In the genomic region with DNA sequence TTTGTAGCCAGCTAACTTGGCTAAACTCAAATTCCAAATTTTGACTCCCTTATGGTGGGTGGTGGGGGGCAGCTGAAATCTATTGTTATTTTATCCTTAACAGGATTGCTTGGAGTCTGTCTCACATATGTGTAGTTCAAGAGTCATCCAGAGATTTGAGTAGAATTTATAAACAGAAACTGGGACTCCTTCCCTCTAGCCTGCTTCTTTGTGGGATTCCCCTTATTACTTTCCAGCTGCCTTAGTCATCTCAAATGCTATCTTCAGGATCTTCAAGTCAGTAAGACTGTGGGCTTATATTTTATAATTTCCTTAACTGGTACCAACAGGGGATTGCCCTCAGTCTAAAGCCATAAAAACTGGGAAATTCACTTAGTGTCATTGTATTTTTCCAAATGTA, we compare ENCODE assay signal across 18 cellular contexts. TPM values are rescaled to one million over a fixed set of nuclear protein-coding genes. Genes with fewer than 3 reads are reported as not detected.
DNase-seq lines count a peak whose midpoint lies in the region; ATAC-seq and TF ChIP-seq lines count a peak whose summit lies in the region.
"Had no signal": no experiment of that assay in that cellular context is flagged by ENCODE, and none has a peak within 500 bp of the region (broad histone marks: within the 10 kb centered on the region; RNA-seq: fewer than 3 reads in every experiment).

No MANE protein-coding gene starts in this region.

- DNase-seq in IMR-90 = peak; percentile 94
- no peak for DNase-seq in central memory CD8-positive, alpha-beta T cell (ENCODE audit: low spot score in 2 of 2)
- no peak for DNase-seq in mucosa of descending colon
- DNase-seq in NCI-H524 treated with DMSO at 0.1 percent for 48 hours (lab: John Stamatoyannopoulos, UW) = no peak
- DNase-seq in NCI-H1694 treated with DMSO at 0.1 percent for 48 hours (lab: John Stamatoyannopoulos, UW) = no peak
- no peak for DNase-seq in cerebellar cortex (ENCODE audit: low spot score)
- DNase-seq: activated CD8-positive, alpha-beta memory T cell treated with anti-CD3 and anti-CD28 coated beads for 24 hours; activated naive CD4-positive, alpha-beta T cell treated with anti-CD3 and anti-CD28 coated beads for 36 hours; AML-193; glutamatergic neuron; left cardiac atrium; NCI-H1048; NCI-H510A treated with DMSO at 0.1 percent for 48 hours; stimulated activated CD4-positive, alpha-beta T cell treated with anti-CD3 and anti-CD28 coated beads, Interleukin-12 subunit alpha, Interleukin-12 subunit beta, amount 100 ng/mL, for 4 hours had no signal

- no TSS peak for BruUV-seq in IMR-90 (replicated peaks; lab: Mats Ljungman, UMichigan)

- H3K4me2 ChIP-seq in IMR-90 (ENCODE audit: low read depth, low read length) = peak overlapping the region; percentile 42; the same call in 1 of the 2 replicates
- H3K4me2 ChIP-seq: neural progenitor cell had no signal

- peaks cover 9% of the 10 kb centered on the region for H3K4me1 Mint-ChIP-seq in central memory CD8-positive, alpha-beta T cell
- H3K4me1 Mint-ChIP-seq: neural progenitor cell had no signal

- peak overlapping the region; percentile 55 for H3K27ac Mint-ChIP-seq in central memory CD8-positive, alpha-beta T cell (ENCODE audit: low read depth)
- H3K27ac Mint-ChIP-seq: activated naive CD4-positive, alpha-beta T cell treated with anti-CD3 and anti-CD28 coated beads for 36 hours; dendritic cell treated with granulocyte-macrophage colony-stimulating factor and Interleukin-4, amounts not matched to agents 40 ng/mL and 50 ng/mL, for 4 days; neural progenitor cell had no signal

- peaks cover 5% of the 10 kb centered on the region for H3K9me3 Mint-ChIP-seq in central memory CD8-positive, alpha-beta T cell
- H3K9me3 Mint-ChIP-seq: dendritic cell treated with granulocyte-macrophage colony-stimulating factor and Interleukin-4, amounts not matched to agents 40 ng/mL and 50 ng/mL, for 4 days; neural progenitor cell had no signal

- H3K79me2 ChIP-seq in ACC112 (ENCODE audit: control insufficient read depth, insufficient read depth, low read length, unreplicated experiment) = no peaks in the 10 kb centered on the region

- TF ChIP-seq POLR2A in IMR-90 (IDR thresholded peaks at IDR 0.05; ENCODE audit: low read depth, low read length) = no peak

- H2BK20ac ChIP-seq in IMR-90 (ENCODE audit: low read depth, low read length) = no peak overlapping the region

- peaks cover 34% of the 10 kb centered on the region for H3K36me3 Mint-ChIP-seq in central memory CD8-positive, alpha-beta T cell (ENCODE audit: insufficient read depth)

- H3K79me1 ChIP-seq in IMR-90 (ENCODE audit: low read depth in 1 of 2, low read length in 2 of 2) = peaks cover 0 to 4% of the 10 kb centered on the region in 2 experiments; a peak in 2 of 4 replicates

- H3K27ac ChIP-seq in ACC112 (ENCODE audit: low read depth, low read length) = peak overlapping the region; percentile 70
- no peak overlapping the region for H3K27ac ChIP-seq in IMR-90 (ENCODE audit: insufficient read depth, low read length)
- H3K27ac ChIP-seq: neural progenitor cell had no signal

- no peak overlapping the region for H3K23ac ChIP-seq in IMR-90 (ENCODE audit: low read depth, low read length)

- no peak overlapping the region for H3K4ac ChIP-seq in IMR-90 (ENCODE audit: low read depth, low read length)

- no peaks in the 10 kb centered on the region for H3K27me3 Mint-ChIP-seq in central memory CD8-positive, alpha-beta T cell
- H3K27me3 Mint-ChIP-seq: dendritic cell treated with granulocyte-macrophage colony-stimulating factor and Interleukin-4, amounts not matched to agents 40 ng/mL and 50 ng/mL, for 4 days had no signal

- H2AFZ ChIP-seq in ACC112 (ENCODE audit: low read length, unreplicated experiment) (no peak overlapping the region), IMR-90 (replicated peaks; ENCODE audit: low read length, poor library complexity) (no peak overlapping the region)
- H2AFZ ChIP-seq: neural progenitor cell had no signal

- no peak overlapping the region for H2BK15ac ChIP-seq in IMR-90 (ENCODE audit: low read depth, low read length)

- H3K4me1 ChIP-seq in ACC112 (ENCODE audit: control insufficient read depth, insufficient read depth, low read length, unreplicated experiment) (peaks cover 5% of the 10 kb centered on the region), IMR-90 (ENCODE audit: control insufficient read depth, insufficient read depth, low read length) (peaks cover 2% of the 10 kb centered on the region; the same call in 1 of the 2 replicates), mucosa of descending colon (ENCODE audit: low read depth) (no peaks in the 10 kb centered on the region)
- H3K4me1 ChIP-seq: neural progenitor cell had no signal

- no peaks in the 10 kb centered on the region for H3K9me3 ChIP-seq in IMR-90 (ENCODE audit: control insufficient read depth, insufficient read depth, low read length)
- H3K9me3 ChIP-seq in mucosa of descending colon = no peaks in the 10 kb centered on the region

- no peak for TF ChIP-seq RAD21 in IMR-90 (IDR thresholded peaks at IDR 0.05; ENCODE audit: low read length)

- intact Hi-C loops in IMR-90 (cut with micrococcal nuclease) (loop anchor here (1.0 kb wide), 1 partner anchor 9 kb away; no protein-coding TSS in a partner anchor), mucosa of descending colon (cut with DNase I, micrococcal nuclease) (no loop called here)

- TF ChIP-seq CTCF in IMR-90 (conservative IDR thresholded peaks at IDR 0.05; ENCODE audit: low read depth, low read length) (no peak), mucosa of descending colon (IDR thresholded peaks at IDR 0.05) (no peak)

- no peak overlapping the region for H3K18ac ChIP-seq in IMR-90 (ENCODE audit: low read depth, low read length)

- H2AK9ac ChIP-seq in IMR-90 (replicated peaks; ENCODE audit: low read depth, low read length, poor library complexity) = no peak overlapping the region

- ATAC-seq in IMR-90 (ENCODE audit: low read depth) = peak; percentile 98
- ATAC-seq in central memory CD8-positive, alpha-beta T cell (replicated peaks; ENCODE audit: extremely low read depth, poor library complexity, severe bottlenecking) = no peak
- peak; percentile 22 for ATAC-seq in mucosa of descending colon
- ATAC-seq in GM18511 (IDR thresholded peaks at IDR 0.05; ENCODE audit: unreplicated experiment) = no peak
- ATAC-seq: left cardiac atrium had no signal

- H4K91ac ChIP-seq in IMR-90 (ENCODE audit: insufficient read depth, low read depth, low read length) = no peak overlapping the region

- H3K27me3 ChIP-seq in ACC112 (ENCODE audit: insufficient read depth, low read length) (no peaks in the 10 kb centered on the region), IMR-90 (ENCODE audit: control insufficient read depth, insufficient read depth, low read length) (no peaks in the 10 kb centered on the region)
- H3K27me3 ChIP-seq: neural progenitor cell had no signal

- dilution Hi-C loops in IMR-90 (cut with HindIII; ENCODE audit: low sequenced_read_pairs, unreplicated experiment) = no loop called here

- H3K14ac ChIP-seq in IMR-90 (replicated peaks; ENCODE audit: low read depth, low read length) = no peak overlapping the region

- H3K4me3 Mint-ChIP-seq in central memory CD8-positive, alpha-beta T cell = no peak overlapping the region
- H3K4me3 Mint-ChIP-seq: activated naive CD4-positive, alpha-beta T cell treated with anti-CD3 and anti-CD28 coated beads for 36 hours; dendritic cell treated with granulocyte-macrophage colony-stimulating factor and Interleukin-4, amounts not matched to agents 40 ng/mL and 50 ng/mL, for 4 days; neural progenitor cell had no signal

- H2BK5ac ChIP-seq in IMR-90 (ENCODE audit: low read depth, low read length, poor library complexity, severe bottlenecking) = peak overlapping the region; percentile 32

- POLR2A ChIA-PET in IMR-90 (lab: Charles Lee; ENCODE audit: unreplicated experiment) = no interaction called here

- peaks cover 3% of the 10 kb centered on the region; the same call in 1 of the 2 replicates for H3K9me1 ChIP-seq in IMR-90 (ENCODE audit: insufficient read depth, low read length)

- no peaks in the 10 kb centered on the region for H4K20me1 ChIP-seq in IMR-90 (ENCODE audit: insufficient read depth, low read length)

- no peak overlapping the region for H2BK120ac ChIP-seq in IMR-90 (ENCODE audit: low read depth, low read length)

- H2AK5ac ChIP-seq in IMR-90 (ENCODE audit: low read depth, low read length) = no peak overlapping the region

- H4K8ac ChIP-seq in IMR-90 (ENCODE audit: low read depth in 2 of 2, low read length in 2 of 2) = no peak overlapping the region

- H3K36me3 ChIP-seq in ACC112 (ENCODE audit: insufficient read depth, low read length) = peaks cover 8% of the 10 kb centered on the region; the same call in 1 of the 2 replicates
- peaks cover 14% of the 10 kb centered on the region for H3K36me3 ChIP-seq in IMR-90 (ENCODE audit: control insufficient read depth, insufficient read depth, low read length)
- no peaks in the 10 kb centered on the region for H3K36me3 ChIP-seq in mucosa of descending colon (ENCODE audit: low read depth)
- H3K36me3 ChIP-seq: neural progenitor cell had no signal

- H3K9ac ChIP-seq in IMR-90 (ENCODE audit: low read depth, low read length) = no peak overlapping the region
- H3K9ac ChIP-seq: neural progenitor cell had no signal

- H4K5ac ChIP-seq in IMR-90 (ENCODE audit: low read depth, low read length) = no peak overlapping the region

- no peak overlapping the region for H3K56ac ChIP-seq in IMR-90 (ENCODE audit: extremely low read depth, insufficient read depth, low read length)

- CTCF ChIA-PET in IMR-90 (lab: Yijun Ruan, JAX) = no interaction called here

- in situ Hi-C loops in IMR-90 (cut with MboI; ENCODE audit: low sequenced_read_pairs) = no loop called here

- H3K4me3 ChIP-seq in ACC112 (ENCODE audit: low read depth, low read length) (no peak overlapping the region), IMR-90 (ENCODE audit: insufficient read depth, low read depth, low read length) (no peak overlapping the region), mucosa of descending colon (no peak overlapping the region)
- H3K4me3 ChIP-seq: neural progenitor cell had no signal

TF ChIP-seq in IMR-90, 13 proteins besides CTCF, POLR2A, EP300 and RAD21 (continues in another document):
- TF ChIP-seq, protein P1, sequence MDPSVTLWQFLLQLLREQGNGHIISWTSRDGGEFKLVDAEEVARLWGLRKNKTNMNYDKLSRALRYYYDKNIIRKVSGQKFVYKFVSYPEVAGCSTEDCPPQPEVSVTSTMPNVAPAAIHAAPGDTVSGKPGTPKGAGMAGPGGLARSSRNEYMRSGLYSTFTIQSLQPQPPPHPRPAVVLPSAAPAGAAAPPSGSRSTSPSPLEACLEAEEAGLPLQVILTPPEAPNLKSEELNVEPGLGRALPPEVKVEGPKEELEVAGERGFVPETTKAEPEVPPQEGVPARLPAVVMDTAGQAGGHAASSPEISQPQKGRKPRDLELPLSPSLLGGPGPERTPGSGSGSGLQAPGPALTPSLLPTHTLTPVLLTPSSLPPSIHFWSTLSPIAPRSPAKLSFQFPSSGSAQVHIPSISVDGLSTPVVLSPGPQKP (IDR thresholded peaks at IDR 0.05; ENCODE audit: borderline replicate concordance, low read depth, low read length) = no peak
- TF ChIP-seq FOS (IDR thresholded peaks at IDR 0.05; ENCODE audit: low read depth, low read length) = peak; percentile 54

RNA-seq across cellular contexts. Expression of gene NNT, which starts 55.5 kb away (rescaled TPM):
- 57.2 and 58.0 TPM in 2 replicates for total RNA-seq in IMR-90 (2012; rRNA removed)
- polyA plus RNA-seq in IMR-90 (2012; rRNA removed) = 19.5 and 23.1 TPM in 2 replicates
- 12.4 and 12.6 TPM in 2 replicates for polyA plus RNA-seq in IMR-90 (2012; cell fraction: cytosol; rRNA removed)
- 15.7 and 32.3 TPM in 2 replicates for polyA plus RNA-seq in IMR-90 (2012; cell fraction: nucleus; rRNA removed; ENCODE audit: low replicate concordance)
- total RNA-seq in mucosa of descending colon = 100 to 1,000 TPM; 111 to 121 (median 119) TPM

Comparison
In these comparisons a context has a peak if more than half of its experiments do, and no peak if none do; other contexts are left out.
1. ATAC-seq: peak in IMR-90 (single experiment) and mucosa of descending colon (single experiment); none in central memory CD8-positive, alpha-beta T cell (single experiment) and GM18511 (single experiment).